ENCODE assay signal across 8 cellular contexts in genomic region chr2:38106420-38107182, GRCh38. TPM values are rescaled to one million over a fixed set of nuclear protein-coding genes. Genes with fewer than 3 reads are reported as not detected.
A peak's percentile ranks its signal among the peaks of the same experiment; 100 is the strongest.
DNase-seq lines count a peak whose midpoint lies in the region; ATAC-seq and TF ChIP-seq lines count a peak whose summit lies in the region.

No MANE protein-coding gene starts in this region.

- no peaks in the 10 kb centered on the region for H3K27me3 ChIP-seq in foreskin keratinocyte

- H3K27ac ChIP-seq in SK-N-MC = peak overlapping the region; percentile 99
- peak overlapping the region; percentile 33 for H3K27ac ChIP-seq in foreskin keratinocyte

- ATAC-seq in foreskin keratinocyte = peak; percentile 60
- peak; percentile 72 for ATAC-seq in stimulated activated naive CD8-positive, alpha-beta T cell treated with anti-CD3 and anti-CD28 coated beads, Interleukin-15, Interleukin-2, amounts not matched to agents 100 U/mL and 50 U/mL, for 24 hours
- no peak for ATAC-seq in GM21737 (IDR thresholded peaks at IDR 0.05; ENCODE audit: unreplicated experiment)

- peak overlapping the region; percentile 70 for H3K9ac ChIP-seq in SK-N-MC (ENCODE audit: insufficient read length)

- intact Hi-C loops in head of caudate nucleus (cut with DNase I) = no loop called here

- H3K36me3 ChIP-seq in SK-N-MC (ENCODE audit: insufficient read depth, low read length) = no peaks in the 10 kb centered on the region

- H3K4me3 ChIP-seq in HFF-Myc (replicated peaks; ENCODE audit: low read depth, low read length) (no peak overlapping the region; the same call in 1 of the 2 replicates), SK-N-MC (peak overlapping the region; percentile 71)

- DNase-seq in HFF-Myc (ENCODE audit: extremely low read depth, low read depth) (peak; percentile 84), SK-N-MC (ENCODE audit: low read depth, low spot score) (peak; percentile 75), foreskin keratinocyte (peak; percentile 19 to 62), NCI-H1436 (lab: John Stamatoyannopoulos, UW) (no peak), head of caudate nucleus (no peak), GM20000 (ENCODE audit: low spot score) (no peak)
- DNase-seq in stimulated activated naive CD8-positive, alpha-beta T cell treated with anti-CD3 and anti-CD28 coated beads, Interleukin-15, Interleukin-2, amounts not matched to agents 100 U/mL and 50 U/mL, for 24 hours = no peak

- H3K4me1 ChIP-seq in foreskin keratinocyte = peaks cover 19% of the 10 kb centered on the region

- 0 out of 2 replicates have a peak, but pooled peaks cover 2% of the 10 kb centered on the region for H3K9me3 ChIP-seq in SK-N-MC (ENCODE audit: low read depth, low read length)

- TF ChIP-seq CTCF in HFF-Myc (IDR thresholded peaks at IDR 0.05; ENCODE audit: low read depth, low read length, missing control alignments) = no peak
- no peak for TF ChIP-seq CTCF in foreskin keratinocyte (conservative IDR thresholded peaks at IDR 0.05)
- TF ChIP-seq CTCF in GM20000 (IDR thresholded peaks at IDR 0.05; ENCODE audit: extremely low read depth, missing control alignments) = no peak

RNA-seq across cellular contexts. Expression of gene CYP1B1, which starts 30.6 kb away (rescaled TPM):
- 0.17 and 0.25 TPM in 2 replicates for total RNA-seq in foreskin keratinocyte
- 0.06 and 0.07 TPM in 2 replicates for polyA plus RNA-seq in foreskin keratinocyte

Comparison
In these comparisons a context has a peak if more than half of its experiments do, and no peak if none do; other contexts are left out.
1. DNase-seq: peak in HFF-Myc (single experiment), SK-N-MC (single experiment) and foreskin keratinocyte (2 of 2); none in stimulated activated naive CD8-positive, alpha-beta T cell treated with anti-CD3 and anti-CD28 coated beads, Interleukin-15, Interleukin-2, amounts not matched to agents 100 U/mL and 50 U/mL, for 24 hours (single experiment), NCI-H1436 (single experiment), head of caudate nucleus (0 of 42) and GM20000 (single experiment).